ENCODE assay signal across 25 cellular contexts in genomic region chr17:31294231-31294630, GRCh38. TPM values are rescaled to one million over a fixed set of nuclear protein-coding genes. Genes with fewer than 3 reads are reported as not detected.
"Had no signal": no experiment of that assay in that cellular context is flagged by ENCODE, and none has a peak within 500 bp of the region (broad histone marks: within the 10 kb centered on the region; RNA-seq: fewer than 3 reads in every experiment).

No MANE protein-coding gene starts in this region.

- H3K27ac ChIP-seq: foreskin keratinocyte, heart left ventricle, pancreas, prostate gland, spleen had no signal

- DNase-seq: central memory CD4-positive, alpha-beta T cell; endodermal cell; erythroblast; foreskin keratinocyte; heart left ventricle; kidney glomerular epithelial cell; mammary epithelial cell; occipital lobe; pancreas; retina; spleen; stimulated activated CD4-positive, alpha-beta T cell treated with anti-CD3 and anti-CD28 coated beads, Interleukin-2, amount 100 ng/mL, for 24 hours; stimulated activated CD4-positive, alpha-beta T cell treated with anti-CD3 and anti-CD28 coated beads, Interleukin-4, amount 100 ng/mL, for 4 hours; stimulated activated naive B cell treated with anti-CD40 and anti-IgM and Interleukin-4, amounts not matched to agents 10 μg/mL and 1 μg/mL and 100 μg/mL, for 72 hours; stimulated activated naive CD8-positive, alpha-beta T cell treated with anti-CD3 and anti-CD28 coated beads, Interleukin-15, amount 100 ng/mL, for 72 hours had no signal

- H3K4me1 ChIP-seq: foreskin keratinocyte, pancreas, prostate gland, spleen had no signal

- H3K9me3 ChIP-seq: heart left ventricle, pancreas, prostate gland, spleen had no signal

- H3K27me3 ChIP-seq: foreskin keratinocyte, heart left ventricle, pancreas, spleen had no signal

- H3K4me3 Mint-ChIP-seq: dendritic cell treated with granulocyte-macrophage colony-stimulating factor and Interleukin-4, amounts not matched to agents 40 ng/mL and 50 ng/mL, for 4 days; endodermal cell; mesothelial cell of epicardium; natural killer cell treated with Interleukin-12 subunit alpha and Interleukin-12 subunit beta and Interleukin-15 and Interleukin-18, amount 100 ng/mL, for 72 hours; stimulated activated naive B cell treated with anti-CD40 and anti-IgM and Interleukin-4, amounts not matched to agents 10 μg/mL and 1 μg/mL and 100 μg/mL, for 72 hours; stimulated activated naive CD8-positive, alpha-beta T cell treated with anti-CD3 and anti-CD28 coated beads, Interleukin-15, amount 100 ng/mL, for 72 hours had no signal

- H3K9me3 Mint-ChIP-seq: dendritic cell treated with granulocyte-macrophage colony-stimulating factor and Interleukin-4, amounts not matched to agents 40 ng/mL and 50 ng/mL, for 4 days; endodermal cell; mesothelial cell of epicardium; natural killer cell treated with Interleukin-12 subunit alpha and Interleukin-12 subunit beta and Interleukin-15 and Interleukin-18, amount 100 ng/mL, for 72 hours; stimulated activated naive B cell treated with anti-CD40 and anti-IgM and Interleukin-4, amounts not matched to agents 10 μg/mL and 1 μg/mL and 100 μg/mL, for 72 hours; stimulated activated naive CD8-positive, alpha-beta T cell treated with anti-CD3 and anti-CD28 coated beads, Interleukin-15, amount 100 ng/mL, for 72 hours had no signal

- H3K36me3 Mint-ChIP-seq: natural killer cell treated with Interleukin-12 subunit alpha and Interleukin-12 subunit beta and Interleukin-15 and Interleukin-18, amount 100 ng/mL, for 72 hours had no signal

- FAIRE-seq: endothelial cell of umbilical vein, pancreas had no signal

- H3K36me3 ChIP-seq: prostate gland had no signal

- H3K27ac Mint-ChIP-seq: dendritic cell treated with granulocyte-macrophage colony-stimulating factor and Interleukin-4, amounts not matched to agents 40 ng/mL and 50 ng/mL, for 4 days; endodermal cell; mesothelial cell of epicardium; natural killer cell treated with Interleukin-12 subunit alpha and Interleukin-12 subunit beta and Interleukin-15 and Interleukin-18, amount 100 ng/mL, for 72 hours; stimulated activated naive B cell treated with anti-CD40 and anti-IgM and Interleukin-4, amounts not matched to agents 10 μg/mL and 1 μg/mL and 100 μg/mL, for 72 hours; stimulated activated naive CD8-positive, alpha-beta T cell treated with anti-CD3 and anti-CD28 coated beads, Interleukin-15, amount 100 ng/mL, for 72 hours had no signal

- H3K27me3 Mint-ChIP-seq: dendritic cell treated with granulocyte-macrophage colony-stimulating factor and Interleukin-4, amounts not matched to agents 40 ng/mL and 50 ng/mL, for 4 days; natural killer cell treated with Interleukin-12 subunit alpha and Interleukin-12 subunit beta and Interleukin-15 and Interleukin-18, amount 100 ng/mL, for 72 hours; stimulated activated naive B cell treated with anti-CD40 and anti-IgM and Interleukin-4, amounts not matched to agents 10 μg/mL and 1 μg/mL and 100 μg/mL, for 72 hours; stimulated activated naive CD8-positive, alpha-beta T cell treated with anti-CD3 and anti-CD28 coated beads, Interleukin-15, amount 100 ng/mL, for 72 hours had no signal

- H3K4me1 Mint-ChIP-seq: endodermal cell had no signal

- H3K4me3 ChIP-seq: heart left ventricle, pancreas, prostate gland, spleen had no signal

- ATAC-seq: foreskin keratinocyte; heart left ventricle; left lobe of liver; natural killer cell treated with Interleukin-12 subunit alpha and Interleukin-12 subunit beta and Interleukin-15 and Interleukin-18, amount 100 ng/mL, for 72 hours; pancreas; sciatic nerve; stimulated activated naive B cell treated with anti-CD40 and anti-IgM and Interleukin-4, amounts not matched to agents 10 μg/mL and 1 μg/mL and 100 μg/mL, for 72 hours; stimulated activated naive CD8-positive, alpha-beta T cell treated with anti-CD3 and anti-CD28 coated beads, Interleukin-15, amount 100 ng/mL, for 72 hours had no signal

RNA-seq across cellular contexts. Expression of gene OMG, which starts 2.8 kb away (rescaled TPM):
- total RNA-seq: endodermal cell, endothelial cell of umbilical vein, foreskin keratinocyte, glomerular endothelial cell, lower leg skin, mesothelial cell of epicardium, prostate gland, skeletal muscle tissue had no signal
- polyA plus RNA-seq: foreskin keratinocyte, mammary epithelial cell had no signal

RNA-seq across cellular contexts. Expression of gene EVI2B, which starts 19.6 kb away (rescaled TPM):
- total RNA-seq: endodermal cell, mesothelial cell of epicardium had no signal

RNA-seq across cellular contexts. Expression of gene EVI2A, which starts 27.2 kb away (rescaled TPM):
- total RNA-seq: endodermal cell, mesothelial cell of epicardium had no signal
- polyA plus RNA-seq: foreskin keratinocyte had no signal
